Comparison of ENCODE assay signal across 27 cellular contexts in the genomic region with DNA sequence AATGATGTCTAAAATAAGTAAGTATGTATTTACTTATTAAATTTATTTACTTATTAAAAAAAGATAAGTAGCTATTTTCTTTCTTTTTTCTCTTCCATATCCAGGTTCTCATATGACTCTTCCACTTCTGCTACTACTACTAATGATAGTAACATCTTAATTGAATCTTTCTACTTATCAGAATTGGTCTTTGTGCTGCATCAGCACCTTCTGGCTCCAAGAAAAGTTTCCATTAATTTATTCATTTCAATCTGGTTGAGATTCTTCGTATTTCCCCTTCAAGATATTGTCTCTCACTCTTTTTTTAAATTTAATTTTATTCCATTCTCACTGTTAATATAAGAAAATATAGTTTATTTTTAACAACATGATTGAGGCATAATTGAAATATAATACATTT.
"Had no signal": no experiment of that assay in that cellular context is flagged by ENCODE, and none has a peak within 500 bp of the region (broad histone marks: within the 10 kb centered on the region; RNA-seq: fewer than 3 reads in every experiment).

No MANE protein-coding gene starts in this region.

- H3K27ac ChIP-seq: stomach, suprapubic skin, testis, thoracic aorta, thyroid gland, tibial artery, tibial nerve, transverse colon, upper lobe of left lung, upper lobe of right lung, uterus, vagina had no signal

- FAIRE-seq: urothelium cell line had no signal

- H3K4me3 ChIP-seq: stomach, suprapubic skin, testis, thoracic aorta, thyroid gland, tibial artery, tibial nerve, transverse colon, upper lobe of left lung, upper lobe of right lung, uterus, vagina had no signal

- H3K36me3 ChIP-seq: stomach, suprapubic skin, thoracic aorta, thyroid gland, tibial artery, tibial nerve, transverse colon, upper lobe of left lung, upper lobe of right lung, uterus, vagina had no signal

- H3K9me3 ChIP-seq: testis, thoracic aorta, thyroid gland, tibial artery, tibial nerve, transverse colon, upper lobe of left lung, upper lobe of right lung, vagina had no signal

- H3K4me1 ChIP-seq: stomach, suprapubic skin, testis, thyroid gland, tibial artery, tibial nerve, transverse colon, upper lobe of left lung, upper lobe of right lung, uterus, vagina had no signal

- H3K27me3 ChIP-seq: stomach, suprapubic skin, testis, thyroid gland, tibial artery, tibial nerve, transverse colon, upper lobe of left lung, upper lobe of right lung, uterus, vagina had no signal

- DNase-seq: stimulated activated CD4-positive, alpha-beta T cell treated with anti-CD3 and anti-CD28 coated beads, Interleukin-2, amount 100 ng/mL, for 48 hours; stimulated activated CD4-positive, alpha-beta T cell treated with anti-CD3 and anti-CD28 coated beads, Interleukin-4, amount 100 ng/mL, for 1 hour; stimulated activated CD4-positive, alpha-beta T cell treated with anti-CD3 and anti-CD28 coated beads, Interleukin-4, amount 100 ng/mL, for 24 hours; stimulated activated CD4-positive, alpha-beta T cell treated with anti-CD3 and anti-CD28 coated beads, Interleukin-4, amount 100 ng/mL, for 4 hours; stimulated activated CD8-positive, alpha-beta memory T cell treated with anti-CD3 and anti-CD28 coated beads, Interleukin-4, amount 100 ng/mL, for 48 hours; stimulated activated naive B cell treated with anti-CD40 and anti-IgM and Interleukin-4, amounts not matched to agents 10 μg/mL and 1 μg/mL and 100 μg/mL, for 72 hours; stimulated activated naive CD4-positive, alpha-beta T cell; stimulated activated naive CD4-positive, alpha-beta T cell treated with Interleukin-2 at 50 U/mL for 16 hours; stimulated activated naive CD8-positive, alpha-beta T cell treated with anti-CD3 and anti-CD28 coated beads, Interleukin-15, amount 100 ng/mL, for 72 hours; stimulated activated naive CD8-positive, alpha-beta T cell treated with anti-CD3 and anti-CD28 coated beads, Interleukin-15, Interleukin-2, amounts not matched to agents 100 U/mL and 50 U/mL, for 24 hours; stomach; substantia nigra; testis; thyroid gland; tibial artery; transverse colon; trophoblast cell; upper lobe of left lung; upper lobe of right lung; uterus had no signal

- ATAC-seq: stimulated activated effector memory CD8-positive, alpha-beta T cell treated with anti-CD3 and anti-CD28 coated beads, Interleukin-12 subunit alpha, Interleukin-12 subunit beta, amount 100 ng/mL, for 72 hours; stimulated activated memory B cell treated with anti-CD40 and anti-IgM and Interleukin-4, amounts not matched to agents 10 μg/mL and 1 μg/mL and 100 μg/mL, for 72 hours; stimulated activated naive B cell treated with anti-CD40 and anti-IgM and Interleukin-4, amounts not matched to agents 10 μg/mL and 1 μg/mL and 100 μg/mL, for 72 hours; stimulated activated naive CD8-positive, alpha-beta T cell treated with anti-CD3 and anti-CD28 coated beads, Interleukin-15, amount 100 ng/mL, for 72 hours; stimulated activated naive CD8-positive, alpha-beta T cell treated with anti-CD3 and anti-CD28 coated beads, Interleukin-15, Interleukin-2, amounts not matched to agents 100 U/mL and 50 U/mL, for 24 hours; upper lobe of right lung had no signal
